Comparison of ENCODE assay signal across 22 cellular contexts in the genomic region with DNA sequence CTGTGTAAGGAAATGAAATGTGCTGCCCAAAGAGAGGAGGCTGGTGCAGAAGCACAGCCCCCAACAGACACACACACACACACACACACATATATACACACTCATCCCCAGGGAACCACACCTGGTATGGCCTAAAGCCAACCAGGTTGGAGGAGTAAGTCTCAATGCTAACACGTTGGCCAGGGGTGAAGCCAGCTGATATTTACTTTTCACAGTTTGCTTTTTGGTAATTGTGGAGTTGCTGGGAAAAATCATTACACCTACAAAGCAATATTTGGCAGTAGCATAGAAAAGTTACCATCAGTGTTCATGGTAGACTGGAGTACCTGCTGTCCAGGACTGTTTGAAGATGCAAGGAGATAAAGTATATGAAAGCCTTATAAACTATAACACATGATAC. TPM values are rescaled to one million over a fixed set of nuclear protein-coding genes. Genes with fewer than 3 reads are reported as not detected.
A peak's percentile ranks its signal among the peaks of the same experiment; 100 is the strongest.
DNase-seq lines count a peak whose midpoint lies in the region; ATAC-seq, FAIRE-seq and TF ChIP-seq lines count a peak whose summit lies in the region.
"Had no signal": no experiment of that assay in that cellular context is flagged by ENCODE, and none has a peak within 500 bp of the region (broad histone marks: within the 10 kb centered on the region; RNA-seq: fewer than 3 reads in every experiment).

No MANE protein-coding gene starts in this region.

- no peak for TF ChIP-seq POLR2A in HepG2 (IDR thresholded peaks at IDR 0.05; ENCODE audit: insufficient read depth in 1 of 2, low read depth in 2 of 2, low read length in 2 of 2)

- H4K20me1 ChIP-seq in HepG2 (ENCODE audit: insufficient read depth, low read length) = no peaks in the 10 kb centered on the region
- H4K20me1 ChIP-seq: BLaER1 had no signal

- intact Hi-C loops in HepG2 (cut with micrococcal nuclease; ENCODE audit: unreplicated experiment) = no loop called here

- H3K27ac ChIP-seq in HepG2 (ENCODE audit: extremely low read length, insufficient read depth, low read length) (no peak overlapping the region), foreskin keratinocyte (no peak overlapping the region), substantia nigra (ENCODE audit: low read depth, low read length, poor library complexity, severe bottlenecking) (no peak overlapping the region)
- H3K27ac ChIP-seq: ascending aorta, BLaER1, parathyroid adenoma, PC-9 had no signal

- TF ChIP-seq CTCF in HepG2 (CRISPR knock-in tag; IDR thresholded peaks at IDR 0.05) = no peak
- TF ChIP-seq CTCF in foreskin keratinocyte (conservative IDR thresholded peaks at IDR 0.05) = no peak

- no TSS peak for BruUV-seq in HepG2 (replicated peaks; lab: Mats Ljungman, UMichigan)

- WGBS in HepG2 (ENCODE audit: low lambda C conversion rate) = 25% methylated on average over 1 of the region's 1 CpG

- no peak for FAIRE-seq in HepG2 (lab: Jason Lieb, UNC)

- ATAC-seq in HepG2 (no peak), foreskin keratinocyte (no peak), HG03460 (IDR thresholded peaks at IDR 0.05; ENCODE audit: unreplicated experiment) (no peak)
- ATAC-seq: right cardiac atrium; stimulated activated naive CD8-positive, alpha-beta T cell treated with anti-CD3 and anti-CD28 coated beads, Interleukin-15, Interleukin-2, amounts not matched to agents 100 U/mL and 50 U/mL, for 24 hours had no signal

- DNase-seq in HT-29 (ENCODE audit: low spot score) = peak; percentile 14
- peak; percentile 94 for DNase-seq in NCI-H146 treated with DMSO at 0.1 percent for 48 hours (lab: John Stamatoyannopoulos, UW; ENCODE audit: unreplicated experiment)
- DNase-seq in NCI-H774 (lab: John Stamatoyannopoulos, UW) = peak; percentile 80
- DNase-seq in HepG2 (ENCODE audit: low spot score) = no peak
- no peak for DNase-seq in stimulated activated CD4-positive, alpha-beta T cell treated with anti-CD3 and anti-CD28 coated beads, Interleukin-12 subunit alpha, Interleukin-12 subunit beta, amount 100 ng/mL, for 4 hours
- no peak for DNase-seq in foreskin keratinocyte
- no peak for DNase-seq in substantia nigra (lab: John Stamatoyannopoulos, UW)
- DNase-seq: activated CD4-positive, alpha-beta memory T cell treated with anti-CD3 and anti-CD28 coated beads for 36 hours; activated CD4-positive, CD25-positive, alpha-beta regulatory T cell; heart right ventricle; NCI-H1092 treated with DMSO at 0.1 percent for 48 hours; nephron progenitor cell; PC-9; right cardiac atrium; SHP77; stimulated activated CD4-positive, alpha-beta T cell treated with anti-CD3 and anti-CD28 coated beads, Interleukin-4, amount 100 ng/mL, for 4 hours; stimulated activated naive CD8-positive, alpha-beta T cell treated with anti-CD3 and anti-CD28 coated beads, Interleukin-15, Interleukin-2, amounts not matched to agents 100 U/mL and 50 U/mL, for 24 hours had no signal

- no peak for TF ChIP-seq EP300 in HepG2 (IDR thresholded peaks at IDR 0.05; ENCODE audit: low read depth in 2 of 2, low read length in 2 of 2)
- TF ChIP-seq EP300 in HepG2 (CRISPR knock-in tag; IDR thresholded peaks at IDR 0.05; ENCODE audit: borderline replicate concordance) = no peak

- in situ Hi-C loops in HepG2 (cut with HindIII; ENCODE audit: extremely low pct_ligation_motif_present, low pct_unique_long_range_greater_than_20kb) = no loop called here

- CTCF ChIA-PET in HepG2 (lab: Yijun Ruan, JAX; ENCODE audit: low intra/inter-chr PET ratio, low total read pairs) = no interaction called here

- no peaks in the 10 kb centered on the region for H3K9me3 ChIP-seq in HepG2 (ENCODE audit: low read length)
- H3K9me3 ChIP-seq: ascending aorta, BLaER1, HAP-1, heart right ventricle had no signal

- no peak overlapping the region for H3K4me2 ChIP-seq in HepG2 (ENCODE audit: low read depth, low read length)
- H3K4me2 ChIP-seq: BLaER1, PC-9 had no signal

- H3K4me1 ChIP-seq in HepG2 (ENCODE audit: insufficient read depth, low read length) = peaks cover 66% of the 10 kb centered on the region
- H3K4me1 ChIP-seq in foreskin keratinocyte = no peaks in the 10 kb centered on the region
- H3K4me1 ChIP-seq: ascending aorta, HAP-1, parathyroid adenoma had no signal

- no peak for TF ChIP-seq RAD21 in HepG2 (CRISPR knock-in tag; IDR thresholded peaks at IDR 0.05)

- no peak overlapping the region for H3K4me3 ChIP-seq in HepG2 (replicated peaks in 1 of 3; ENCODE audit: insufficient read depth in 1 of 3, low read depth in 2 of 3, low read length in 3 of 3)
- H3K4me3 ChIP-seq: ascending aorta, BLaER1, HAP-1, heart right ventricle, PC-9 had no signal

- H3K36me3 ChIP-seq in HepG2 (replicated peaks in 1 of 2; ENCODE audit: control insufficient read depth in 1 of 2, insufficient read depth in 2 of 2, low read length in 2 of 2) = no peaks in the 10 kb centered on the region
- H3K36me3 ChIP-seq: BLaER1, HAP-1 had no signal

- H3K27me3 ChIP-seq in HepG2 (ENCODE audit: control insufficient read depth in 1 of 2, insufficient read depth in 2 of 2, low read length in 2 of 2) (no peaks in the 10 kb centered on the region), foreskin keratinocyte (no peaks in the 10 kb centered on the region)
- H3K27me3 ChIP-seq: ascending aorta, BLaER1, heart right ventricle had no signal

- POLR2A ChIA-PET in HepG2 (lab: Yijun Ruan, JAX) = interaction anchor here (1.1 kb wide), 1 partner anchor 18 kb away, joined by 3 read pairs; no protein-coding TSS in a partner anchor

- H3K9ac ChIP-seq in HepG2 (ENCODE audit: insufficient read depth, low read depth, low read length) = no peak overlapping the region
- H3K9ac ChIP-seq: BLaER1, parathyroid adenoma had no signal

- no peaks in the 10 kb centered on the region for H3K79me2 ChIP-seq in HepG2 (ENCODE audit: insufficient read depth, low read length)
- H3K79me2 ChIP-seq: parathyroid adenoma had no signal

- no peak overlapping the region for H2AFZ ChIP-seq in HepG2 (ENCODE audit: low read length)
- H2AFZ ChIP-seq: parathyroid adenoma, PC-9 had no signal

TF ChIP-seq in HepG2, 621 proteins besides CTCF, POLR2A, EP300 and RAD21 (continues in another document):
- TF ChIP-seq, protein P1, sequence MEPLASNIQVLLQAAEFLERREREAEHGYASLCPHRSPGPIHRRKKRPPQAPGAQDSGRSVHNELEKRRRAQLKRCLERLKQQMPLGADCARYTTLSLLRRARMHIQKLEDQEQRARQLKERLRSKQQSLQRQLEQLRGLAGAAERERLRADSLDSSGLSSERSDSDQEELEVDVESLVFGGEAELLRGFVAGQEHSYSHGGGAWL (CRISPR knock-in tag; IDR thresholded peaks at IDR 0.05) = no peak
- TF ChIP-seq HMG20A (CRISPR knock-in tag; IDR thresholded peaks at IDR 0.05; ENCODE audit: borderline replicate concordance) (0 out of 2 replicates have a peak, but pooled peaks have one; percentile 38), MATR3 (CRISPR knock-in tag; IDR thresholded peaks at IDR 0.05) (no peak), SAP130 (CRISPR knock-in tag; IDR thresholded peaks at IDR 0.05; ENCODE audit: low read depth) (0 out of 2 replicates have a peak, but pooled peaks have one; percentile 12), NONO (IDR thresholded peaks at IDR 0.05) (no peak), NONO (CRISPR knock-in tag; conservative IDR thresholded peaks at IDR 0.05) (no peak), RARG (CRISPR knock-in tag; IDR thresholded peaks at IDR 0.05; ENCODE audit: low read depth) (no peak), AHR (CRISPR knock-in tag; IDR thresholded peaks at IDR 0.05) (no peak), ZNF292 (CRISPR knock-in tag; IDR thresholded peaks at IDR 0.05; ENCODE audit: borderline replicate concordance, low read depth) (peak; percentile 19; the same call in 1 of the 2 replicates), ZNF7 (CRISPR knock-in tag; IDR thresholded peaks at IDR 0.05) (no peak), ZNF329 (CRISPR knock-in tag; IDR thresholded peaks at IDR 0.05; ENCODE audit: low read depth) (no peak), NFATC3 (CRISPR knock-in tag; IDR thresholded peaks at IDR 0.05) (no peak), ZBTB38 (CRISPR knock-in tag; IDR thresholded peaks at IDR 0.05) (no peak), ZMYM3 (CRISPR knock-in tag; IDR thresholded peaks at IDR 0.05) (0 out of 2 replicates have a peak, but pooled peaks have one; percentile 14), ZNF10 (CRISPR knock-in tag; IDR thresholded peaks at IDR 0.05; ENCODE audit: borderline replicate concordance, low read depth) (no peak), RBM22 (optimal IDR thresholded peaks at IDR 0.05; ENCODE audit: low read length) (no peak), ZSCAN22 (CRISPR knock-in tag; IDR thresholded peaks at IDR 0.05) (peak; percentile 86), SMAD3 (CRISPR knock-in tag; IDR thresholded peaks at IDR 0.05) (no peak), PAF1 (CRISPR knock-in tag; IDR thresholded peaks at IDR 0.05) (no peak), ISX (CRISPR knock-in tag; conservative IDR thresholded peaks at IDR 0.05) (no peak)

RNA-seq across cellular contexts. Expression of a gene that starts 50.3 kb away (rescaled TPM):
- total RNA-seq in HT-29 (2014; rRNA removed; shearing (Covaris generic)) = 49.4 and 50.9 TPM in 2 replicates
- 82.8 and 114 TPM in 2 replicates for total RNA-seq in HepG2 (2016; rRNA removed; fragmentation: Illumina TruSeq; extraction: Trizol)
- 21.7 and 25.6 TPM in 2 replicates for total RNA-seq in HepG2 (2016; cell fraction: cytosol; rRNA removed; fragmentation: Illumina TruSeq; extraction: Trizol; ENCODE audit: low read depth)
- total RNA-seq in HepG2 (2016; cell fraction: insoluble cytoplasmic fraction; rRNA removed; fragmentation: Illumina TruSeq; extraction: Trizol) = 86.7 and 113 TPM in 2 replicates
- 37.5 and 43.6 TPM in 2 replicates for total RNA-seq in HepG2 (2016; cell fraction: membrane; rRNA removed; fragmentation: Illumina TruSeq; extraction: Trizol)
- total RNA-seq in HepG2 (2016; cell fraction: nucleus; rRNA removed; fragmentation: Illumina TruSeq; extraction: Trizol) = 54.4 and 60.1 TPM in 2 replicates
- 62.9 and 81.9 TPM in 2 replicates for polyA plus RNA-seq in HepG2 (2011; rRNA removed)
- 50.7 and 67.7 TPM in 2 replicates for polyA plus RNA-seq in HepG2 (2011; cell fraction: cytosol; rRNA removed)
- 23.7 and 25.9 TPM in 2 replicates for polyA plus RNA-seq in HepG2 (2011; cell fraction: nucleus; rRNA removed)
- polyA plus RNA-seq in HepG2 (2012) = 95.6 and 106 TPM in 2 replicates
- polyA plus RNA-seq in HepG2 (2016; cell fraction: cytosol; fragmentation: Illumina TruSeq; extraction: Trizol; ENCODE audit: low read depth) = 28.8 and 29.8 TPM in 2 replicates
- 148 and 163 TPM in 2 replicates for polyA plus RNA-seq in HepG2 (2016; cell fraction: insoluble cytoplasmic fraction; fragmentation: Illumina TruSeq; extraction: Trizol; ENCODE audit: low read depth)
- polyA plus RNA-seq in HepG2 (2016; cell fraction: membrane; fragmentation: Illumina TruSeq; extraction: Trizol; ENCODE audit: low read depth) = 36.9 and 37.4 TPM in 2 replicates
- 119 and 123 TPM in 2 replicates for polyA plus RNA-seq in HepG2 (2016; cell fraction: nucleus; fragmentation: Illumina TruSeq; extraction: Trizol; ENCODE audit: insufficient read depth, low read depth)
- polyA minus RNA-seq in HepG2 (2011; rRNA and poly(A)+ RNA removed; ENCODE audit: low replicate concordance) = 14.8 and 29.0 TPM in 2 replicates
- polyA minus RNA-seq in HepG2 (2011; cell fraction: cytosol; rRNA and poly(A)+ RNA removed) = 25.5 and 28.8 TPM in 2 replicates
- polyA minus RNA-seq in HepG2 (2011; cell fraction: nucleus; rRNA and poly(A)+ RNA removed) = 45.3 and 48.5 TPM in 2 replicates
- total RNA-seq in foreskin keratinocyte = 110 and 118 TPM in 2 replicates
- polyA plus RNA-seq in foreskin keratinocyte = 134 and 141 TPM in 2 replicates

Comparison
In these comparisons a context has a peak if more than half of its experiments do, and no peak if none do; other contexts are left out.
1. DNase-seq: peak in HT-29 (single experiment), NCI-H146 treated with DMSO at 0.1 percent for 48 hours (single experiment) and NCI-H774 (single experiment); none in HepG2 (single experiment), stimulated activated CD4-positive, alpha-beta T cell treated with anti-CD3 and anti-CD28 coated beads, Interleukin-12 subunit alpha, Interleukin-12 subunit beta, amount 100 ng/mL, for 4 hours (single experiment), foreskin keratinocyte (0 of 2) and substantia nigra (0 of 49).